In genomic region chr1:82597620-82598019, GRCh38 we compare ENCODE assay signal across 21 cellular contexts.
"Had no signal": no experiment of that assay in that cellular context is flagged by ENCODE, and none has a peak within 500 bp of the region (broad histone marks: within the 10 kb centered on the region; RNA-seq: fewer than 3 reads in every experiment).

No MANE protein-coding gene starts in this region.

- ATAC-seq: activated naive CD8-positive, alpha-beta T cell treated with anti-CD3 and anti-CD28 coated beads, Interleukin-2, amount 50 U/mL, for 24 hours; esophagus mucosa; left lung; natural killer cell had no signal

- H3K4me3 ChIP-seq: left lung, spleen, testis, uterus had no signal

- DNase-seq: activated CD4-positive, alpha-beta memory T cell treated with anti-CD3 and anti-CD28 coated beads for 36 hours; activated CD4-positive, alpha-beta T cell treated with anti-CD3 and anti-CD28 coated beads for 48 hours; activated effector memory CD4-positive, alpha-beta T cell treated with anti-CD3 and anti-CD28 coated beads, Interleukin-2, amount 50 U/mL, for 16 hours; activated naive CD4-positive, alpha-beta T cell treated with anti-CD3 and anti-CD28 coated beads, Interleukin-2, amount 10 ng/mL, durations not matched to agents 7 days and 5 days; activated naive CD8-positive, alpha-beta T cell treated with anti-CD3 and anti-CD28 coated beads, Interleukin-2, amount 50 U/mL, for 24 hours; activated T-cell treated with anti-CD3 and anti-CD28 coated beads for 4 hours; anterior cingulate cortex; caudate nucleus; effector memory CD4-positive, alpha-beta T cell; foreskin melanocyte; immature natural killer cell; left lung; natural killer cell; retina; spleen; stimulated activated CD4-positive, alpha-beta T cell treated with anti-CD3 and anti-CD28 coated beads, Interleukin-4, amount 100 ng/mL, for 1 hour; stimulated activated naive CD4-positive, alpha-beta T cell; testis; trophoblast cell; uterus had no signal
